In the genomic region with DNA sequence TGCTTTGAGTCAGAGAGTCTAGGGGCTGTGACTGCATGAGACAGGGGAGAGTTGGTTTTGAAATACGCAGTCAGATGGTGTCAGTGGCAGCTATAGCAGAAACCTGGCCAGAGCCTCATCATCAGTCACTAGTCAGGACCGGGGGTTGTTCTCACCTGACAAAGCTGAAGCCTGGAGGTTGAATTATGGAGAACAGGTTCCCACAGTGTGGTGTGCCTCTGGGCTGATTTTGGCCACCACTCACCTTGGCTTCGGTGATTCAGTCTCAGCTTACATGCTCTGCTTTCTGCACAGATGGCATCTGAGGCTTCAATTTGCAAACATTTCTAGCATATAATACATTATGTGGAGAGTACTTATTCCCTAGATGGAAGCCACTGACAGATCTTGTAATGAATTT, we compare ENCODE assay signal across 25 cellular contexts.
"Had no signal": no experiment of that assay in that cellular context is flagged by ENCODE, and none has a peak within 500 bp of the region (broad histone marks: within the 10 kb centered on the region; RNA-seq: fewer than 3 reads in every experiment).

No MANE protein-coding gene starts in this region.

- H3K27ac ChIP-seq: esophagus muscularis mucosa, heart right ventricle, left lung, neural progenitor cell, parathyroid adenoma, prostate gland, right atrium auricular region, suprapubic skin, transverse colon had no signal

- H3K27me3 ChIP-seq: esophagus muscularis mucosa, left lung, neural progenitor cell, right atrium auricular region, suprapubic skin, transverse colon had no signal

- H3K4me1 ChIP-seq: esophagus muscularis mucosa, heart right ventricle, left lung, parathyroid adenoma, prostate gland, right atrium auricular region, suprapubic skin, transverse colon had no signal

- DNase-seq: dermis blood vessel endothelial cell; effector memory CD4-positive, alpha-beta T cell; foreskin melanocyte; glutamatergic neuron; heart right ventricle; hippocampal formation; left cardiac atrium; left lung; mesendoderm; midbrain; naive thymus-derived CD4-positive, alpha-beta T cell; stimulated activated CD4-positive, alpha-beta T cell treated with anti-CD3 and anti-CD28 coated beads, Interleukin-12 subunit alpha, Interleukin-12 subunit beta, amount 100 ng/mL, for 4 hours; stimulated activated CD4-positive, alpha-beta T cell treated with anti-CD3 and anti-CD28 coated beads, Interleukin-1b, Interleukin-23, amount 100 ng/mL, for 48 hours; stimulated activated CD4-positive, alpha-beta T cell treated with anti-CD3 and anti-CD28 coated beads, Interleukin-4, amount 100 ng/mL, for 1 hour; stimulated activated CD8-positive, alpha-beta memory T cell treated with anti-CD3 and anti-CD28 coated beads, Interleukin-4, amount 100 ng/mL, for 48 hours; stimulated activated naive CD4-positive, alpha-beta T cell; stimulated activated naive CD8-positive, alpha-beta T cell treated with anti-CD3 and anti-CD28 coated beads, Interleukin-15, amount 100 ng/mL, for 72 hours; transverse colon had no signal

- ATAC-seq: heart right ventricle; left cardiac atrium; left lung; naive thymus-derived CD4-positive, alpha-beta T cell; sciatic nerve; stimulated activated naive CD8-positive, alpha-beta T cell treated with anti-CD3 and anti-CD28 coated beads, Interleukin-15, amount 100 ng/mL, for 72 hours had no signal
